7 cellular contexts compared by ENCODE assay signal in the genomic region with DNA sequence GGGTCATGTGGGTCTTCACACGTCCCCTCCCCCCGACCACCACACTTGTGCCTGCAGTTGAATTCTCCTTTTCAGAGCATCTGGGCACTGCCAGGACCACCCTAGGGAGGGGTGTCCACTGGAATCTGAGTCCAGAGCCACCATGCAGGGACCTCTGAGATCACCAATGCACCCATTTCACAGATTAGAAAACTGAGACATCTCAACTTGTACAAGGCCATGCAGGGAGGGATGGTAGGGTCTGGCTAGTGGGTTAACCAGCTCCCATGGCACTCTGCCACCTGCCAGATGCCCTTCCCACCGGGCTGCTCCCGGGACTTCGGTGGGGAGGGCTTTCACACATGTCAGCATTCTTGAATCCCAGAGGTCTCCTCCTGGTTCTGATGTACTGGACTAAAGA.
"Had no signal": no experiment of that assay in that cellular context is flagged by ENCODE, and none has a peak within 500 bp of the region (broad histone marks: within the 10 kb centered on the region; RNA-seq: fewer than 3 reads in every experiment).

No MANE protein-coding gene starts in this region.

- H3K27me3 ChIP-seq: adrenal gland, body of pancreas, brain microvascular endothelial cell had no signal

- H3K36me3 ChIP-seq: adrenal gland, brain microvascular endothelial cell, breast epithelium had no signal

- FAIRE-seq: astrocyte, TTC549 had no signal

- H3K27ac ChIP-seq: adrenal gland, body of pancreas, brain microvascular endothelial cell, breast epithelium, VCaP had no signal

- H3K4me1 ChIP-seq: adrenal gland, breast epithelium had no signal

- H3K4me3 ChIP-seq: body of pancreas had no signal

- H3K9me3 ChIP-seq: adrenal gland, body of pancreas, breast epithelium had no signal
